In genomic region chr16:81526199-81526598, GRCh38 we compare ENCODE assay signal across 18 cellular contexts.
DNase-seq lines count a peak whose midpoint lies in the region; ATAC-seq, FAIRE-seq and TF ChIP-seq lines count a peak whose summit lies in the region.
"Had no signal": no experiment of that assay in that cellular context is flagged by ENCODE, and none has a peak within 500 bp of the region (broad histone marks: within the 10 kb centered on the region; RNA-seq: fewer than 3 reads in every experiment).

No MANE protein-coding gene starts in this region.

- peak overlapping the region; percentile 40 for H3K27ac ChIP-seq in lower lobe of right lung
- H3K27ac ChIP-seq in upper lobe of left lung = peak overlapping the region in 3 of 4 donors; percentile 38 to 58 (median 47)
- no peak overlapping the region for H3K27ac ChIP-seq in pancreas
- H3K27ac ChIP-seq: VCaP had no signal

- FAIRE-seq in pancreas (lab: Jason Lieb, UNC) = no peak
- FAIRE-seq: frontal cortex, GM12892 had no signal

- no peak for ATAC-seq in lower lobe of right lung
- no peak for ATAC-seq in upper lobe of left lung (ENCODE audit: low FRiP score in 2 of 2)
- ATAC-seq in pancreas = no peak
- ATAC-seq: stimulated activated naive CD8-positive, alpha-beta T cell treated with anti-CD3 and anti-CD28 coated beads, Interleukin-15, Interleukin-2, amounts not matched to agents 100 U/mL and 50 U/mL, for 24 hours had no signal

- H3K4me3 Mint-ChIP-seq in activated T-cell treated with anti-CD3 and anti-CD28 coated beads, Interleukin-2, amount 50 U/mL, for 24 hours = no peak overlapping the region
- H3K4me3 Mint-ChIP-seq in chondrocyte (ENCODE audit: unreplicated experiment) = no peak overlapping the region
- no peak overlapping the region for H3K4me3 Mint-ChIP-seq in CD14-positive monocyte
- H3K4me3 Mint-ChIP-seq: brain had no signal

- peak overlapping the region; percentile 76 for H3K27ac Mint-ChIP-seq in activated T-cell treated with anti-CD3 and anti-CD28 coated beads, Interleukin-2, amount 50 U/mL, for 24 hours
- H3K27ac Mint-ChIP-seq in chondrocyte (ENCODE audit: unreplicated experiment) (peak overlapping the region; percentile 93), CD14-positive monocyte (no peak overlapping the region)

- no peaks in the 10 kb centered on the region for H3K9me3 Mint-ChIP-seq in activated T-cell treated with anti-CD3 and anti-CD28 coated beads, Interleukin-2, amount 50 U/mL, for 24 hours
- H3K9me3 Mint-ChIP-seq in chondrocyte (ENCODE audit: low read depth) (no peaks in the 10 kb centered on the region), CD14-positive monocyte (no peaks in the 10 kb centered on the region)

- H3K4me3 ChIP-seq in lower lobe of right lung (no peak overlapping the region), upper lobe of left lung (no peak overlapping the region), pancreas (no peak overlapping the region)
- H3K4me3 ChIP-seq: spleen had no signal

- TF ChIP-seq POLR2A in upper lobe of left lung (IDR thresholded peaks at IDR 0.05) = no peak

- H3K4me1 Mint-ChIP-seq in activated T-cell treated with anti-CD3 and anti-CD28 coated beads, Interleukin-2, amount 50 U/mL, for 24 hours (ENCODE audit: low read depth) = peaks cover 65% of the 10 kb centered on the region
- H3K4me1 Mint-ChIP-seq in chondrocyte (ENCODE audit: low read depth) (peaks cover 38% of the 10 kb centered on the region), CD14-positive monocyte (peaks cover 43% of the 10 kb centered on the region)

- peaks cover 34% of the 10 kb centered on the region for H3K4me1 ChIP-seq in lower lobe of right lung
- peaks cover 21 to 32% (median 24%) of the 10 kb centered on the region in 4 donors for H3K4me1 ChIP-seq in upper lobe of left lung
- peaks cover 0 to 9% (median 7%) of the 10 kb centered on the region in 3 donors for H3K4me1 ChIP-seq in pancreas

- TF ChIP-seq CTCF in chondrocyte (IDR thresholded peaks at IDR 0.05) = no peak
- TF ChIP-seq CTCF in lower lobe of right lung (IDR thresholded peaks at IDR 0.05) = no peak
- TF ChIP-seq CTCF in upper lobe of left lung (IDR thresholded peaks at IDR 0.05) = no peak
- TF ChIP-seq CTCF in pancreas (IDR thresholded peaks at IDR 0.05) = no peak
- no peak for TF ChIP-seq CTCF in CD14-positive monocyte (IDR thresholded peaks at IDR 0.05)

- intact Hi-C loops in lower lobe of right lung (cut with DNase I) = no loop called here
- intact Hi-C loops in pancreas (cut with DNase I) = no loop called here
- intact Hi-C loops in CD14-positive monocyte (cut with micrococcal nuclease) = no loop called here

- H3K9me3 ChIP-seq in lower lobe of right lung = no peaks in the 10 kb centered on the region
- no peaks in the 10 kb centered on the region for H3K9me3 ChIP-seq in upper lobe of left lung
- H3K9me3 ChIP-seq in pancreas = no peaks in the 10 kb centered on the region
- H3K9me3 ChIP-seq: spleen had no signal

- WGBS in upper lobe of left lung, 2 donors = 63 to 64% methylated on average over 4 of the region's 4 CpGs
- 66 to 68% methylated on average over 4 of the region's 4 CpGs for WGBS in pancreas, 2 donors

- no peak for TF ChIP-seq EP300 in upper lobe of left lung (IDR thresholded peaks at IDR 0.05)

- DNase-seq in activated T-cell treated with anti-CD3 and anti-CD28 coated beads, Interleukin-2, amount 50 U/mL, for 24 hours = no peak
- no peak for DNase-seq in activated T-cell treated with anti-CD3 and anti-CD28 coated beads for 4 hours
- DNase-seq in chondrocyte (ENCODE audit: low spot score) = no peak
- no peak for DNase-seq in lower lobe of right lung
- no peak for DNase-seq in upper lobe of left lung
- DNase-seq in pancreas = no peak
- DNase-seq in CD14-positive monocyte (ENCODE audit: low spot score) = no peak
- no peak for DNase-seq in AG08396 (ENCODE audit: low spot score)
- DNase-seq: activated naive CD4-positive, alpha-beta T cell treated with Interleukin-2 at 50 U/mL for 16 hours; COR-L47; NCI-H1694 treated with DMSO at 0.1 percent for 48 hours; NCI-H510A treated with DMSO at 0.1 percent for 48 hours; stimulated activated naive CD8-positive, alpha-beta T cell treated with anti-CD3 and anti-CD28 coated beads, Interleukin-15, Interleukin-2, amounts not matched to agents 100 U/mL and 50 U/mL, for 24 hours had no signal

- H3K36me3 Mint-ChIP-seq in activated T-cell treated with anti-CD3 and anti-CD28 coated beads, Interleukin-2, amount 50 U/mL, for 24 hours (ENCODE audit: low read depth) = peaks cover 4% of the 10 kb centered on the region
- peaks cover 3% of the 10 kb centered on the region for H3K36me3 Mint-ChIP-seq in chondrocyte (ENCODE audit: low read depth)
- H3K36me3 Mint-ChIP-seq in CD14-positive monocyte = peaks cover 27 to 61% of the 10 kb centered on the region in 2 donors

- no peaks in the 10 kb centered on the region for H3K27me3 Mint-ChIP-seq in activated T-cell treated with anti-CD3 and anti-CD28 coated beads, Interleukin-2, amount 50 U/mL, for 24 hours
- no peaks in the 10 kb centered on the region for H3K27me3 Mint-ChIP-seq in chondrocyte (ENCODE audit: low read depth)
- peaks cover 0 to 3% (median 0%) of the 10 kb centered on the region in 3 donors for H3K27me3 Mint-ChIP-seq in CD14-positive monocyte (ENCODE audit: low read depth in 3 of 3)
- H3K27me3 Mint-ChIP-seq: brain had no signal

- H3K36me3 ChIP-seq in lower lobe of right lung (no peaks in the 10 kb centered on the region), upper lobe of left lung (peaks cover 0 to 4% (median 2%) of the 10 kb centered on the region in 4 donors), pancreas (no peaks in the 10 kb centered on the region)

- no peaks in the 10 kb centered on the region for H3K27me3 ChIP-seq in lower lobe of right lung (ENCODE audit: low read depth)
- no peaks in the 10 kb centered on the region for H3K27me3 ChIP-seq in upper lobe of left lung
- H3K27me3 ChIP-seq in pancreas = no peaks in the 10 kb centered on the region
- H3K27me3 ChIP-seq: spleen had no signal

Comparison
In these comparisons a context has a peak if more than half of its experiments do, and no peak if none do; other contexts are left out.
1. H3K27ac Mint-ChIP-seq: peak in activated T-cell treated with anti-CD3 and anti-CD28 coated beads, Interleukin-2, amount 50 U/mL, for 24 hours (single experiment) and chondrocyte (single experiment); none in CD14-positive monocyte (0 of 7).
2. H3K27ac ChIP-seq: peak in lower lobe of right lung (single experiment) and upper lobe of left lung (3 of 4); none in pancreas (0 of 4).